8 cellular contexts compared by ENCODE assay signal in genomic region chr9:89661956-89662717, GRCh38. TPM values are rescaled to one million over a fixed set of nuclear protein-coding genes. Genes with fewer than 3 reads are reported as not detected.
A peak's percentile ranks its signal among the peaks of the same experiment; 100 is the strongest.
DNase-seq lines count a peak whose midpoint lies in the region; ATAC-seq, FAIRE-seq and TF ChIP-seq lines count a peak whose summit lies in the region.

No MANE protein-coding gene starts in this region.

- peak overlapping the region; percentile 18 to 24; a peak in 4 of 5 replicates for H3K4me3 Mint-ChIP-seq in H9
- no peak overlapping the region for H3K4me3 Mint-ChIP-seq in activated naive CD4-positive, alpha-beta T cell treated with anti-CD3 and anti-CD28 coated beads, Interleukin-2, amount 10 ng/mL, durations not matched to agents 7 days and 5 days

- H3K9me3 Mint-ChIP-seq in H9, result no peaks in the 10 kb centered on the region
- no peaks in the 10 kb centered on the region for H3K9me3 Mint-ChIP-seq in activated naive CD4-positive, alpha-beta T cell treated with anti-CD3 and anti-CD28 coated beads, Interleukin-2, amount 10 ng/mL, durations not matched to agents 7 days and 5 days

- no peak overlapping the region for H2BK20ac ChIP-seq in H9 (ENCODE audit: low read depth, low read length, poor library complexity, severe bottlenecking)

- no peak overlapping the region for H2BK120ac ChIP-seq in H9 (ENCODE audit: low read depth, low read length, poor library complexity, severe bottlenecking)

- H3K27ac Mint-ChIP-seq in H9, result peak overlapping the region; percentile 82 to 96 (median 89)
- H3K27ac Mint-ChIP-seq in activated naive CD4-positive, alpha-beta T cell treated with anti-CD3 and anti-CD28 coated beads, Interleukin-2, amount 10 ng/mL, durations not matched to agents 7 days and 5 days, result no peak overlapping the region

- ATAC-seq in HG02973 (IDR thresholded peaks at IDR 0.05; ENCODE audit: unreplicated experiment), result no peak

- H3K4me3 ChIP-seq in coronary artery (peak overlapping the region; percentile 69), keratinocyte (ENCODE audit: control insufficient read depth in 2 of 3, extremely low read depth in 1 of 3, insufficient read depth in 2 of 3, low read depth in 1 of 3, low read length in 3 of 3) (no peak overlapping the region), skeletal muscle satellite cell (ENCODE audit: low read length) (peak overlapping the region; percentile 39)

- H3K4ac ChIP-seq in H9 (ENCODE audit: low read depth, low read length), result no peak overlapping the region

- H2BK5ac ChIP-seq in H9 (ENCODE audit: insufficient read length, low read length), result no peak overlapping the region

- no peak overlapping the region for H3K23ac ChIP-seq in H9 (ENCODE audit: insufficient read length, low read depth, low read length)

- H3K36me3 ChIP-seq in keratinocyte (ENCODE audit: control insufficient read depth in 2 of 2, extremely low read depth in 1 of 2, insufficient read depth in 2 of 2, low read length in 2 of 2) (no peaks in the 10 kb centered on the region), skeletal muscle satellite cell (ENCODE audit: insufficient read depth, low read length) (no peaks in the 10 kb centered on the region)

- no CpG with 5 or more reads among the region's 21 CpGs for WGBS in H9 (ENCODE audit: extremely low coverage, insufficient read length, low lambda C conversion rate)

- CTCF ChIA-PET in activated naive CD4-positive, alpha-beta T cell treated with anti-CD3 and anti-CD28 coated beads, Interleukin-2, amount 10 ng/mL, durations not matched to agents 7 days and 5 days (lab: Charles Lee), result no interaction called here

- no peak overlapping the region for H2BK15ac ChIP-seq in H9 (ENCODE audit: low read depth, low read length)

- dilution Hi-C loops in keratinocyte (cut with MboI; ENCODE audit: extremely low pct_ligation_motif_present, low sequenced_read_pairs), result no loop called here

- peak; percentile 98 for DNase-seq in H9
- peak; percentile 97 for DNase-seq in NCI-H774 (lab: John Stamatoyannopoulos, UW)
- peak; percentile 97 for DNase-seq in coronary artery (ENCODE audit: low spot score)
- no peak for DNase-seq in keratinocyte (ENCODE audit: low read depth, low spot score)
- no peak for DNase-seq in stimulated activated CD4-positive, alpha-beta T cell treated with anti-CD3 and anti-CD28 coated beads, Interleukin-1b, Interleukin-23, amount 100 ng/mL, for 48 hours
- DNase-seq in activated naive CD4-positive, alpha-beta T cell treated with anti-CD3 and anti-CD28 coated beads, Interleukin-2, amount 10 ng/mL, durations not matched to agents 7 days and 5 days, result no peak

- H3K9me1 ChIP-seq in keratinocyte (ENCODE audit: control insufficient read depth, extremely low read depth, insufficient read depth, low read length), result no peaks in the 10 kb centered on the region

- no peak overlapping the region for H2AK5ac ChIP-seq in H9 (ENCODE audit: insufficient read length, low read length)

- H2AFZ ChIP-seq in H9 (ENCODE audit: low read length), result no peak overlapping the region
- H2AFZ ChIP-seq in keratinocyte (ENCODE audit: control insufficient read depth, low read length), result peak overlapping the region; percentile 40

- H3K9me3 ChIP-seq in H9 (ENCODE audit: control insufficient read depth, low read depth, low read length) (no peaks in the 10 kb centered on the region), keratinocyte (ENCODE audit: control insufficient read depth, low read depth, low read length) (no peaks in the 10 kb centered on the region), skeletal muscle satellite cell (replicated peaks; ENCODE audit: low read length) (no peaks in the 10 kb centered on the region)

- H3K36me3 Mint-ChIP-seq in H9 (ENCODE audit: insufficient read depth in 1 of 3, low read depth in 3 of 3), result no peaks in the 10 kb centered on the region; a peak in 1 of 7 replicates
- H3K36me3 Mint-ChIP-seq in activated naive CD4-positive, alpha-beta T cell treated with anti-CD3 and anti-CD28 coated beads, Interleukin-2, amount 10 ng/mL, durations not matched to agents 7 days and 5 days, result no peaks in the 10 kb centered on the region

- H2BK12ac ChIP-seq in H9 (ENCODE audit: insufficient read length, low read depth, low read length), result no peak overlapping the region

- H3K4me1 ChIP-seq in H9 (ENCODE audit: insufficient read depth, low read length) (peaks cover 13% of the 10 kb centered on the region; the same call in 1 of the 2 replicates), keratinocyte (ENCODE audit: control insufficient read depth, extremely low read depth, insufficient read depth, low read length) (peaks cover 4% of the 10 kb centered on the region), skeletal muscle satellite cell (ENCODE audit: control insufficient read depth, insufficient read depth, low read length) (peaks cover 3% of the 10 kb centered on the region)

- no peaks in the 10 kb centered on the region for H3K79me1 ChIP-seq in H9 (ENCODE audit: insufficient read depth, low read depth, low read length, poor library complexity, severe bottlenecking)

- H3K79me2 ChIP-seq in H9 (ENCODE audit: insufficient read depth, low read length) (no peaks in the 10 kb centered on the region), keratinocyte (ENCODE audit: control insufficient read depth, insufficient read depth, low read length) (no peaks in the 10 kb centered on the region)

- H3K27me3 ChIP-seq in H9 (ENCODE audit: insufficient read depth, low read length) (no peaks in the 10 kb centered on the region; the same call in 1 of the 2 replicates), keratinocyte (ENCODE audit: control insufficient read depth, extremely low read depth, insufficient read depth, low read length) (peaks cover 13% of the 10 kb centered on the region), skeletal muscle satellite cell (ENCODE audit: control insufficient read depth, insufficient read depth, low read length) (no peaks in the 10 kb centered on the region)

- H3K23me2 ChIP-seq in H9 (ENCODE audit: insufficient read length, low read depth, low read length, poor library complexity, severe bottlenecking), result no peaks in the 10 kb centered on the region

- H4K20me1 ChIP-seq in H9 (ENCODE audit: control insufficient read depth, insufficient read depth, insufficient read length) (no peaks in the 10 kb centered on the region), keratinocyte (ENCODE audit: control insufficient read depth, extremely low read depth, insufficient read depth, low read length) (no peaks in the 10 kb centered on the region)

- H3K4me2 ChIP-seq in H9 (ENCODE audit: insufficient read depth, insufficient read length, low read length) (no peak overlapping the region), keratinocyte (ENCODE audit: control insufficient read depth, extremely low read depth, insufficient read depth, low read depth, low read length) (peak overlapping the region; percentile 22), skeletal muscle satellite cell (ENCODE audit: low read length) (peak overlapping the region; percentile 61)

- H3K4me1 Mint-ChIP-seq in H9, result peaks cover 38 to 50% of the 10 kb centered on the region in 2 experiments
- H3K4me1 Mint-ChIP-seq in activated naive CD4-positive, alpha-beta T cell treated with anti-CD3 and anti-CD28 coated beads, Interleukin-2, amount 10 ng/mL, durations not matched to agents 7 days and 5 days, result peaks cover 25% of the 10 kb centered on the region

- peak overlapping the region; percentile 18 for H3K18ac ChIP-seq in H9 (ENCODE audit: insufficient read length, low read depth, low read length)

- peaks cover 8% of the 10 kb centered on the region for H3K27me3 Mint-ChIP-seq in H9 (ENCODE audit: low read depth)
- peaks cover 73% of the 10 kb centered on the region for H3K27me3 Mint-ChIP-seq in activated naive CD4-positive, alpha-beta T cell treated with anti-CD3 and anti-CD28 coated beads, Interleukin-2, amount 10 ng/mL, durations not matched to agents 7 days and 5 days

- H4K8ac ChIP-seq in H9 (replicated peaks; ENCODE audit: insufficient read length, low read depth, low read length), result no peak overlapping the region

- no peak overlapping the region for H3T11ph ChIP-seq in H9 (ENCODE audit: low read length)

- TF ChIP-seq CTCF in H9 (conservative IDR thresholded peaks at IDR 0.05), result no peak
- no peak for TF ChIP-seq CTCF in coronary artery (IDR thresholded peaks at IDR 0.05)
- no peak for TF ChIP-seq CTCF in keratinocyte (optimal IDR thresholded peaks at IDR 0.05 in 1 of 3, IDR thresholded peaks at IDR 0.05 in 1 of 3, conservative IDR thresholded peaks at IDR 0.05 in 1 of 3; ENCODE audit: extremely low read depth in 1 of 3, insufficient read depth in 2 of 3, low read length in 3 of 3)

- H4K91ac ChIP-seq in H9 (ENCODE audit: insufficient read length, low read depth, low read length), result no peak overlapping the region

- H3K56ac ChIP-seq in H9 (ENCODE audit: insufficient read length, low read depth, low read length), result no peak overlapping the region

- H3K9ac ChIP-seq in H9 (ENCODE audit: extremely low read depth, insufficient read length, low read length), result no peak overlapping the region
- H3K9ac ChIP-seq in keratinocyte (ENCODE audit: control insufficient read depth, extremely low read depth, insufficient read depth, low read length), result no peak overlapping the region
- H3K9ac ChIP-seq in skeletal muscle satellite cell (ENCODE audit: low read depth, low read length), result no peak overlapping the region

- no peak overlapping the region for H3K27ac ChIP-seq in H9 (ENCODE audit: insufficient read length, low read depth, low read length)
- peak overlapping the region; percentile 56 to 66 for H3K27ac ChIP-seq in coronary artery
- H3K27ac ChIP-seq in keratinocyte (ENCODE audit: control insufficient read depth, insufficient read depth, low read length), result no peak overlapping the region

- no peak for FAIRE-seq in keratinocyte (lab: Jason Lieb, UNC)

- H4K5ac ChIP-seq in H9 (ENCODE audit: insufficient read length, low read depth, low read length), result no peak overlapping the region

- no peak overlapping the region for H3K14ac ChIP-seq in H9 (ENCODE audit: insufficient read depth, low read length)

RNA-seq across cellular contexts. Expression of gene GADD45G, which starts 57.3 kb away (rescaled TPM):
- total RNA-seq in H9 (2021), result 6.8 and 7.7 TPM in 2 replicates
- polyA plus RNA-seq in keratinocyte, result 0.05 to 0.27 TPM in 2 of 3 replicates, not detected in the other
- polyA plus RNA-seq in keratinocyte (2011; ENCODE audit: low read depth), result 0.84 TPM
- not detected in 2 replicates for polyA plus RNA-seq in keratinocyte (2011; cell fraction: cytosol; rRNA removed)
- not detected in 2 replicates for polyA plus RNA-seq in keratinocyte (2011; cell fraction: nucleus; rRNA removed)
- 2.9 TPM in 1 of 2 replicates, not detected in the other for polyA plus RNA-seq in keratinocyte (2012; ENCODE audit: low replicate concordance)
- not detected in 3 replicates for polyA minus RNA-seq in keratinocyte
- not detected for polyA minus RNA-seq in keratinocyte (2011; cell fraction: cytosol; rRNA and poly(A)+ RNA removed)
- polyA minus RNA-seq in keratinocyte (2011; cell fraction: nucleus; rRNA and poly(A)+ RNA removed), result not detected in 2 replicates
- total RNA-seq in skeletal muscle satellite cell (2012; rRNA removed), result 0.76 and 1.5 TPM in 2 replicates

Comparison
In these comparisons a context has a peak if more than half of its experiments do, and no peak if none do; other contexts are left out.
1. DNase-seq: peak in H9 (single experiment), NCI-H774 (single experiment) and coronary artery (single experiment); none in keratinocyte (single experiment), stimulated activated CD4-positive, alpha-beta T cell treated with anti-CD3 and anti-CD28 coated beads, Interleukin-1b, Interleukin-23, amount 100 ng/mL, for 48 hours (single experiment) and activated naive CD4-positive, alpha-beta T cell treated with anti-CD3 and anti-CD28 coated beads, Interleukin-2, amount 10 ng/mL, durations not matched to agents 7 days and 5 days (single experiment).
2. H3K27ac ChIP-seq: peak in coronary artery (2 of 2); none in H9 (single experiment) and keratinocyte (single experiment).
3. H3K4me3 ChIP-seq: peak in coronary artery (single experiment) and skeletal muscle satellite cell (single experiment); none in keratinocyte (0 of 3).